In genomic region chr19:10551698-10552301, GRCh38 we compare ENCODE assay signal across 9 cellular contexts. TPM values are rescaled to one million over a fixed set of nuclear protein-coding genes. Genes with fewer than 3 reads are reported as not detected.
A peak's percentile ranks its signal among the peaks of the same experiment; 100 is the strongest.
DNase-seq lines count a peak whose midpoint lies in the region; ATAC-seq and TF ChIP-seq lines count a peak whose summit lies in the region.
"Had no signal": no experiment of that assay in that cellular context is flagged by ENCODE, and none has a peak within 500 bp of the region (broad histone marks: within the 10 kb centered on the region; RNA-seq: fewer than 3 reads in every experiment).

No MANE protein-coding gene starts in this region.

- H3K27ac Mint-ChIP-seq in CD4-positive, CD25-positive, alpha-beta regulatory T cell, result peak overlapping the region in 1 of 3 donors; percentile 14
- H3K27ac Mint-ChIP-seq in T-helper 2 cell treated with Interferon-gamma antibody and Interleukin-4, amounts not matched to agents 5 μg/mL and 100 μg/mL, for 36 hours, result peak overlapping the region; percentile 67

- H3K4me3 Mint-ChIP-seq in CD4-positive, CD25-positive, alpha-beta regulatory T cell, result no peak overlapping the region
- H3K4me3 Mint-ChIP-seq in T-helper 2 cell treated with Interferon-gamma antibody and Interleukin-4, amounts not matched to agents 5 μg/mL and 100 μg/mL, for 36 hours, result peak overlapping the region; percentile 12

- H3K27ac ChIP-seq in CD4-positive, CD25-positive, alpha-beta regulatory T cell (ENCODE audit: insufficient read depth, low read length, poor library complexity, severe bottlenecking), result peak overlapping the region; percentile 71
- no peak overlapping the region for H3K27ac ChIP-seq in uterus

- peaks cover 7 to 51% (median 12%) of the 10 kb centered on the region in 4 donors for H3K4me1 Mint-ChIP-seq in CD4-positive, CD25-positive, alpha-beta regulatory T cell
- H3K4me1 Mint-ChIP-seq in T-helper 2 cell treated with Interferon-gamma antibody and Interleukin-4, amounts not matched to agents 5 μg/mL and 100 μg/mL, for 36 hours (ENCODE audit: low read depth), result peaks cover 36% of the 10 kb centered on the region

- no peaks in the 10 kb centered on the region for H3K27me3 ChIP-seq in CD4-positive, CD25-positive, alpha-beta regulatory T cell (ENCODE audit: control insufficient read depth, insufficient read depth, low read length)
- H3K27me3 ChIP-seq in uterus, result no peaks in the 10 kb centered on the region

- TF ChIP-seq CTCF in HFF-Myc (IDR thresholded peaks at IDR 0.05; ENCODE audit: low read depth, low read length, missing control alignments), result peak; percentile 19
- TF ChIP-seq CTCF in fibroblast of villous mesenchyme (IDR thresholded peaks at IDR 0.05; ENCODE audit: insufficient read depth, low read depth, low read length), result peak; percentile 30
- no peak for TF ChIP-seq CTCF in uterus (IDR thresholded peaks at IDR 0.05)

- peaks cover 8% of the 10 kb centered on the region for H3K36me3 Mint-ChIP-seq in CD4-positive, CD25-positive, alpha-beta regulatory T cell
- H3K36me3 Mint-ChIP-seq in T-helper 2 cell treated with Interferon-gamma antibody and Interleukin-4, amounts not matched to agents 5 μg/mL and 100 μg/mL, for 36 hours (ENCODE audit: low read depth), result peaks cover 66% of the 10 kb centered on the region

- DNase-seq in CD4-positive, CD25-positive, alpha-beta regulatory T cell, result peak in 2 of 3 donors; percentile 21 to 58
- DNase-seq in HFF-Myc (ENCODE audit: extremely low read depth, low read depth) (peak; percentile 16), fibroblast of villous mesenchyme (ENCODE audit: low read depth) (peak; percentile 34), uterus (no peak)
- DNase-seq in T-helper 2 cell treated with Interferon-gamma antibody and Interleukin-4, amounts not matched to agents 5 μg/mL and 100 μg/mL, for 36 hours (ENCODE audit: low spot score), result no peak

- no peaks in the 10 kb centered on the region for H3K27me3 Mint-ChIP-seq in CD4-positive, CD25-positive, alpha-beta regulatory T cell
- no peaks in the 10 kb centered on the region for H3K27me3 Mint-ChIP-seq in T-helper 2 cell treated with Interferon-gamma antibody and Interleukin-4, amounts not matched to agents 5 μg/mL and 100 μg/mL, for 36 hours (ENCODE audit: low read depth)

- ATAC-seq in CD4-positive, CD25-positive, alpha-beta regulatory T cell (ENCODE audit: low read depth in 2 of 2), result no peak
- ATAC-seq in GM18858 (IDR thresholded peaks at IDR 0.05; ENCODE audit: unreplicated experiment) (no peak), HG03378 (IDR thresholded peaks at IDR 0.05; ENCODE audit: unreplicated experiment) (no peak), HG02759 (IDR thresholded peaks at IDR 0.05; ENCODE audit: unreplicated experiment) (no peak)

- no peak overlapping the region for H3K4me3 ChIP-seq in CD4-positive, CD25-positive, alpha-beta regulatory T cell (ENCODE audit: low read depth, low read length)
- H3K4me3 ChIP-seq in HFF-Myc (replicated peaks; ENCODE audit: low read depth, low read length) (no peak overlapping the region), fibroblast of villous mesenchyme (ENCODE audit: low read depth, low read length) (no peak overlapping the region), uterus (no peak overlapping the region)
- H3K4me3 ChIP-seq: skin epidermis had no signal

- peaks cover 41% of the 10 kb centered on the region for H3K4me1 ChIP-seq in CD4-positive, CD25-positive, alpha-beta regulatory T cell (ENCODE audit: control insufficient read depth, insufficient read depth, low read length, poor library complexity, severe bottlenecking)
- no peaks in the 10 kb centered on the region for H3K4me1 ChIP-seq in uterus

- intact Hi-C loops in uterus (cut with DNase I; ENCODE audit: low total_unique reads), result no loop called here

- no peaks in the 10 kb centered on the region for H3K9me3 ChIP-seq in CD4-positive, CD25-positive, alpha-beta regulatory T cell (ENCODE audit: control insufficient read depth in 2 of 2, low read length in 2 of 2)
- H3K9me3 ChIP-seq in uterus, result no peaks in the 10 kb centered on the region

- H3K36me3 ChIP-seq in CD4-positive, CD25-positive, alpha-beta regulatory T cell (ENCODE audit: control insufficient read depth, insufficient read depth, low read length), result peaks cover 50% of the 10 kb centered on the region
- H3K36me3 ChIP-seq in uterus, result no peaks in the 10 kb centered on the region

- no peaks in the 10 kb centered on the region for H3K9me3 Mint-ChIP-seq in CD4-positive, CD25-positive, alpha-beta regulatory T cell
- H3K9me3 Mint-ChIP-seq in T-helper 2 cell treated with Interferon-gamma antibody and Interleukin-4, amounts not matched to agents 5 μg/mL and 100 μg/mL, for 36 hours, result no peaks in the 10 kb centered on the region

- no peak for TF ChIP-seq POLR2A in uterus (IDR thresholded peaks at IDR 0.05)

RNA-seq across cellular contexts. Expression of gene ATG4D, which starts 8.1 kb away (rescaled TPM):
- 62.4 TPM for total RNA-seq in CD4-positive, CD25-positive, alpha-beta regulatory T cell
- polyA plus RNA-seq in CD4-positive, CD25-positive, alpha-beta regulatory T cell, result 10 to 100 TPM; 14.0 to 17.0 (median 14.7) TPM
- total RNA-seq in fibroblast of villous mesenchyme (16.0 and 18.4 TPM in 2 replicates), uterus (10 to 100 TPM in 2 of 4 donors, 1 to 10 TPM in 2; 4.4 to 22.1 (median 8.4) TPM)

RNA-seq across cellular contexts. Expression of gene KRI1, which starts 14.0 kb away (rescaled TPM):
- total RNA-seq in CD4-positive, CD25-positive, alpha-beta regulatory T cell, result 34.6 TPM
- polyA plus RNA-seq in CD4-positive, CD25-positive, alpha-beta regulatory T cell, result 10 to 100 TPM in 3 of 4 donors, 1 to 10 TPM in 1; 8.6 to 13.8 (median 12.0) TPM
- 4.5 and 5.6 TPM in 2 replicates for total RNA-seq in fibroblast of villous mesenchyme
- 100 to 1,000 TPM in 1 of 4 donors, 10 to 100 TPM in 2, 1 to 10 TPM in 1; 9.0 to 152 (median 27.6) TPM for total RNA-seq in uterus

RNA-seq across cellular contexts. Expression of gene CDKN2D, which starts 17.0 kb away (rescaled TPM):
- 57.0 TPM for total RNA-seq in CD4-positive, CD25-positive, alpha-beta regulatory T cell
- 100 to 1,000 TPM in 3 of 4 donors, 10 to 100 TPM in 1; 92.6 to 125 (median 113) TPM for polyA plus RNA-seq in CD4-positive, CD25-positive, alpha-beta regulatory T cell
- total RNA-seq in fibroblast of villous mesenchyme (6.0 and 6.1 TPM in 2 replicates), uterus (10 to 100 TPM in 1 of 4 donors, 1 to 10 TPM in 3; 7.7 to 14.6 (median 7.8) TPM)

RNA-seq across cellular contexts. Expression of gene S1PR5, which starts 34.6 kb away (rescaled TPM):
- total RNA-seq in CD4-positive, CD25-positive, alpha-beta regulatory T cell, result not detected
- polyA plus RNA-seq in CD4-positive, CD25-positive, alpha-beta regulatory T cell, result under 1 TPM in 3 of 4 donors, not detected in 1; 0.17 to 0.31 (median 0.30) TPM
- total RNA-seq in fibroblast of villous mesenchyme (1.3 and 2.9 TPM in 2 replicates), uterus (1 to 10 TPM in 2 of 4 donors, not detected in 2; 1.8 to 2.6 TPM)

RNA-seq across cellular contexts. Expression of gene AP1M2, which starts 35.3 kb away (rescaled TPM):
- not detected for total RNA-seq in CD4-positive, CD25-positive, alpha-beta regulatory T cell
- polyA plus RNA-seq in CD4-positive, CD25-positive, alpha-beta regulatory T cell, result not detected
- total RNA-seq in fibroblast of villous mesenchyme, result 6.1 and 13.4 TPM in 2 replicates
- 10 to 100 TPM in 2 of 4 donors, not detected in 2; 14.9 to 16.7 TPM for total RNA-seq in uterus

Comparison
In these comparisons a context has a peak if more than half of its experiments do, and no peak if none do; other contexts are left out.
1. DNase-seq: peak in CD4-positive, CD25-positive, alpha-beta regulatory T cell (2 of 3), HFF-Myc (single experiment) and fibroblast of villous mesenchyme (single experiment); none in T-helper 2 cell treated with Interferon-gamma antibody and Interleukin-4, amounts not matched to agents 5 μg/mL and 100 μg/mL, for 36 hours (single experiment) and uterus (0 of 2).
2. CTCF ChIP-seq: peak in HFF-Myc (single experiment) and fibroblast of villous mesenchyme (single experiment); none in uterus (0 of 4).